ENCODE assay signal across 1 cellular context in the genomic region with DNA sequence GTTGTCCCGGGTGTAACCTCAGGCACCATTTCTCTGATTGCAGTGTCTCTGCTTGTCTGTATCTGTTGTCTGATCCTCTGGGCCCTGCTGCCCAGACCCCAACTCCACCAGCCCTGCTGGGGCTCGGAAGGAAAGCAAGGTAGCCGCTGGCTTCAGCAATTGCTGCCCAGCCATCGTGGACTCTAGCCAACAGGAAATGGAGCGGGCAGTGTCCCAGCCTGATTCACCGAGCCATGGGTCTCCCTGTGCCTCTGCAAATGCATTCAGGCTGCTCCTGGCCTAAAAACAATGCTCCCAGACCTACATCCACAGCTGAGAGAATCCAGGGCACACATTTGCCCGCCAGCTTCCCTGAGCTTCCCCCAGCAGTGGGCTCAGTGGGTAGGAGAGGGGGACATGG.
TF ChIP-seq lines count a peak whose summit lies in the region.

No MANE protein-coding gene starts in this region.

TF ChIP-seq in WTC11, 78 proteins besides CTCF, POLR2A, EP300 and RAD21 (continued from another document):
- TF ChIP-seq, protein P1, sequence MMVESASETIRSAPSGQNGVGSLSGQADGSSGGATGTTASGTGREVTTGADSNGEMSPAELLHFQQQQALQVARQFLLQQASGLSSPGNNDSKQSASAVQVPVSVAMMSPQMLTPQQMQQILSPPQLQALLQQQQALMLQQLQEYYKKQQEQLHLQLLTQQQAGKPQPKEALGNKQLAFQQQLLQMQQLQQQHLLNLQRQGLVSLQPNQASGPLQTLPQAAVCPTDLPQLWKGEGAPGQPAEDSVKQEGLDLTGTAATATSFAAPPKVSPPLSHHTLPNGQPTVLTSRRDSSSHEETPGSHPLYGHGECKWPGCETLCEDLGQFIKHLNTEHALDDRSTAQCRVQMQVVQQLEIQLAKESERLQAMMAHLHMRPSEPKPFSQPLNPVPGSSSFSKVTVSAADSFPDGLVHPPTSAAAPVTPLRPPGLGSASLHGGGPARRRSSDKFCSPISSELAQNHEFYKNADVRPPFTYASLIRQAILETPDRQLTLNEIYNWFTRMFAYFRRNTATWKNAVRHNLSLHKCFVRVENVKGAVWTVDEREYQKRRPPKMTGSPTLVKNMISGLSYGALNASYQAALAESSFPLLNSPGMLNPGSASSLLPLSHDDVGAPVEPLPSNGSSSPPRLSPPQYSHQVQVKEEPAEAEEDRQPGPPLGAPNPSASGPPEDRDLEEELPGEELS (CRISPR knock-in tag; IDR thresholded peaks at IDR 0.05), result no peak
- TF ChIP-seq, protein P2, sequence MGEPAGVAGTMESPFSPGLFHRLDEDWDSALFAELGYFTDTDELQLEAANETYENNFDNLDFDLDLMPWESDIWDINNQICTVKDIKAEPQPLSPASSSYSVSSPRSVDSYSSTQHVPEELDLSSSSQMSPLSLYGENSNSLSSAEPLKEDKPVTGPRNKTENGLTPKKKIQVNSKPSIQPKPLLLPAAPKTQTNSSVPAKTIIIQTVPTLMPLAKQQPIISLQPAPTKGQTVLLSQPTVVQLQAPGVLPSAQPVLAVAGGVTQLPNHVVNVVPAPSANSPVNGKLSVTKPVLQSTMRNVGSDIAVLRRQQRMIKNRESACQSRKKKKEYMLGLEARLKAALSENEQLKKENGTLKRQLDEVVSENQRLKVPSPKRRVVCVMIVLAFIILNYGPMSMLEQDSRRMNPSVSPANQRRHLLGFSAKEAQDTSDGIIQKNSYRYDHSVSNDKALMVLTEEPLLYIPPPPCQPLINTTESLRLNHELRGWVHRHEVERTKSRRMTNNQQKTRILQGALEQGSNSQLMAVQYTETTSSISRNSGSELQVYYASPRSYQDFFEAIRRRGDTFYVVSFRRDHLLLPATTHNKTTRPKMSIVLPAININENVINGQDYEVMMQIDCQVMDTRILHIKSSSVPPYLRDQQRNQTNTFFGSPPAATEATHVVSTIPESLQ (CRISPR knock-in tag; IDR thresholded peaks at IDR 0.05), result no peak
- TF ChIP-seq, protein P3, sequence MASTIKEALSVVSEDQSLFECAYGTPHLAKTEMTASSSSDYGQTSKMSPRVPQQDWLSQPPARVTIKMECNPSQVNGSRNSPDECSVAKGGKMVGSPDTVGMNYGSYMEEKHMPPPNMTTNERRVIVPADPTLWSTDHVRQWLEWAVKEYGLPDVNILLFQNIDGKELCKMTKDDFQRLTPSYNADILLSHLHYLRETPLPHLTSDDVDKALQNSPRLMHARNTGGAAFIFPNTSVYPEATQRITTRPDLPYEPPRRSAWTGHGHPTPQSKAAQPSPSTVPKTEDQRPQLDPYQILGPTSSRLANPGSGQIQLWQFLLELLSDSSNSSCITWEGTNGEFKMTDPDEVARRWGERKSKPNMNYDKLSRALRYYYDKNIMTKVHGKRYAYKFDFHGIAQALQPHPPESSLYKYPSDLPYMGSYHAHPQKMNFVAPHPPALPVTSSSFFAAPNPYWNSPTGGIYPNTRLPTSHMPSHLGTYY (CRISPR knock-in tag; IDR thresholded peaks at IDR 0.05), result no peak
- TF ChIP-seq SP1 (CRISPR knock-in tag; conservative IDR thresholded peaks at IDR 0.05) (no peak), IRF2 (CRISPR knock-in tag; IDR thresholded peaks at IDR 0.05; ENCODE audit: borderline replicate concordance, low read depth) (no peak)
- TF ChIP-seq, protein P4, sequence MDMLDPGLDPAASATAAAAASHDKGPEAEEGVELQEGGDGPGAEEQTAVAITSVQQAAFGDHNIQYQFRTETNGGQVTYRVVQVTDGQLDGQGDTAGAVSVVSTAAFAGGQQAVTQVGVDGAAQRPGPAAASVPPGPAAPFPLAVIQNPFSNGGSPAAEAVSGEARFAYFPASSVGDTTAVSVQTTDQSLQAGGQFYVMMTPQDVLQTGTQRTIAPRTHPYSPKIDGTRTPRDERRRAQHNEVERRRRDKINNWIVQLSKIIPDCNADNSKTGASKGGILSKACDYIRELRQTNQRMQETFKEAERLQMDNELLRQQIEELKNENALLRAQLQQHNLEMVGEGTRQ (CRISPR knock-in tag; IDR thresholded peaks at IDR 0.05), result no peak
- TF ChIP-seq, protein P5, sequence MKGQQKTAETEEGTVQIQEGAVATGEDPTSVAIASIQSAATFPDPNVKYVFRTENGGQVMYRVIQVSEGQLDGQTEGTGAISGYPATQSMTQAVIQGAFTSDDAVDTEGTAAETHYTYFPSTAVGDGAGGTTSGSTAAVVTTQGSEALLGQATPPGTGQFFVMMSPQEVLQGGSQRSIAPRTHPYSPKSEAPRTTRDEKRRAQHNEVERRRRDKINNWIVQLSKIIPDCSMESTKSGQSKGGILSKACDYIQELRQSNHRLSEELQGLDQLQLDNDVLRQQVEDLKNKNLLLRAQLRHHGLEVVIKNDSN (CRISPR knock-in tag; IDR thresholded peaks at IDR 0.05), result no peak
